Comparison of ENCODE assay signal across 24 cellular contexts in genomic region chr12:127115468-127116035, GRCh38.
"Had no signal": no experiment of that assay in that cellular context is flagged by ENCODE, and none has a peak within 500 bp of the region (broad histone marks: within the 10 kb centered on the region; RNA-seq: fewer than 3 reads in every experiment).

No MANE protein-coding gene starts in this region.

- FAIRE-seq: endothelial cell of umbilical vein had no signal

- DNase-seq: activated CD4-positive, alpha-beta T cell treated with anti-CD3 and anti-CD28 coated beads, Interleukin-2, amount 50 U/mL, for 4 hours; activated CD4-positive, CD25-positive, alpha-beta regulatory T cell treated with anti-CD3 and anti-CD28 coated beads, Interleukin-2, amount 50 U/mL, for 72 hours; activated gamma-delta T cell treated with Interleukin-2 at 50 U/mL for 16 hours; activated T-cell treated with anti-CD3 and anti-CD28 coated beads, Interleukin-2, amount 50 U/mL, for 72 hours; amniotic stem cell; central memory CD4-positive, alpha-beta T cell; cortex of kidney; effector CD8-positive, alpha-beta T cell; gastrocnemius medialis; heart left ventricle; left cardiac atrium; lower lobe of right lung; midbrain; sigmoid colon; spleen; stomach; T-cell; T1000; testis; upper lobe of right lung had no signal

- H3K4me3 ChIP-seq: gastrocnemius medialis, heart left ventricle, lower lobe of right lung, neural progenitor cell, sigmoid colon, spleen, stomach, testis, upper lobe of right lung had no signal

- H3K36me3 Mint-ChIP-seq: activated naive CD8-positive, alpha-beta T cell; brain; neural progenitor cell; T-cell had no signal

- H2AFZ ChIP-seq: neural progenitor cell had no signal

- H3K4me2 ChIP-seq: neural progenitor cell had no signal

- H3K4me1 ChIP-seq: gastrocnemius medialis, heart left ventricle, lower lobe of right lung, sigmoid colon, spleen, stomach, testis, upper lobe of right lung had no signal

- H3K9me3 Mint-ChIP-seq: neural progenitor cell had no signal

- H3K27ac Mint-ChIP-seq: activated naive CD8-positive, alpha-beta T cell; activated T-cell treated with anti-CD3 and anti-CD28 coated beads, Interleukin-2, amount 50 U/mL, for 72 hours; brain; neural progenitor cell; T-cell had no signal

- H3K4me1 Mint-ChIP-seq: T-cell had no signal

- H3K36me3 ChIP-seq: gastrocnemius medialis, heart left ventricle, lower lobe of right lung, neural progenitor cell, sigmoid colon, spleen, stomach, upper lobe of right lung had no signal

- H3K27ac ChIP-seq: gastrocnemius medialis, heart left ventricle, lower lobe of right lung, neural progenitor cell, sigmoid colon, spleen, stomach, testis, upper lobe of right lung had no signal

- H3K27me3 ChIP-seq: gastrocnemius medialis, heart left ventricle, neural progenitor cell, sigmoid colon, testis, upper lobe of right lung had no signal

- H3K4me3 Mint-ChIP-seq: activated naive CD8-positive, alpha-beta T cell; activated T-cell treated with anti-CD3 and anti-CD28 coated beads, Interleukin-2, amount 50 U/mL, for 72 hours; brain; neural progenitor cell; T-cell had no signal

- H3K9me3 ChIP-seq: gastrocnemius medialis, heart left ventricle, lower lobe of right lung, sigmoid colon, spleen, stomach, testis, upper lobe of right lung had no signal

- H3K9ac ChIP-seq: neural progenitor cell had no signal

- ATAC-seq: activated T-cell treated with anti-CD3 and anti-CD28 coated beads, Interleukin-2, amount 50 U/mL, for 72 hours; gastrocnemius medialis; heart left ventricle; left cardiac atrium; lower lobe of right lung; T-cell; upper lobe of right lung had no signal
